In the genomic region with DNA sequence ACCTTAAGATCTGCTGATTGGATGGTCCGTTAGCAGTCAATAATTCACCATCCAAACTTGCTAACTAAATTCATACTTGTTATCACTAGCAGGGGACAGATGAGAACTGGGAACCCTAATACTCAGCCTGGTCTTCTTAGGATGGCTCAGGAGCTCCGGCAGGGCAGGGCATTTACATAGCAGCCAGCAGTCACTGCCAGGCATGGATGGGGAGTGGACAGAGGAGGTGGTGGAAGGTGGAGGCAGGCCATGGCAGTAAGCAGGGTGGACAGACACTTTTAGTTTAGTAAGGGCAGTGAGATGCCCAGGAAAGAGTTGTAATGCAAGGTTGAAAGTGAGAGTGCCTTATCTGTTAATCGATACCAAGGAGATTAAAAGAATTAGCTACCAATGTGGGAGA, we compare ENCODE assay signal across 1 cellular context.
TF ChIP-seq lines count a peak whose summit lies in the region.

No MANE protein-coding gene starts in this region.

TF ChIP-seq in H1, 55 proteins besides CTCF, POLR2A, EP300 and RAD21 (continued from another document):
- TF ChIP-seq TEAD4 (IDR thresholded peaks at IDR 0.05; ENCODE audit: low read depth, low read length) (no peak), SIN3A (conservative IDR thresholded peaks at IDR 0.05 in 1 of 2, IDR thresholded peaks at IDR 0.05 in 1 of 2; ENCODE audit: low read depth in 1 of 2, low read length in 2 of 2) (no peak), HDAC2 (IDR thresholded peaks at IDR 0.05; ENCODE audit: borderline replicate concordance in 1 of 2, low read depth in 2 of 2, low read length in 2 of 2) (no peak), EZH2 (IDR thresholded peaks at IDR 0.05; ENCODE audit: low read depth, low read length, severe bottlenecking) (no peak), PHF8 (conservative IDR thresholded peaks at IDR 0.05; ENCODE audit: low read depth, low read length) (no peak)
- TF ChIP-seq, protein P1, sequence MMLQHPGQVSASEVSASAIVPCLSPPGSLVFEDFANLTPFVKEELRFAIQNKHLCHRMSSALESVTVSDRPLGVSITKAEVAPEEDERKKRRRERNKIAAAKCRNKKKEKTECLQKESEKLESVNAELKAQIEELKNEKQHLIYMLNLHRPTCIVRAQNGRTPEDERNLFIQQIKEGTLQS (IDR thresholded peaks at IDR 0.05; ENCODE audit: insufficient read depth, low read depth, low read length), result no peak
